Comparison of ENCODE assay signal across 27 cellular contexts in the genomic region with DNA sequence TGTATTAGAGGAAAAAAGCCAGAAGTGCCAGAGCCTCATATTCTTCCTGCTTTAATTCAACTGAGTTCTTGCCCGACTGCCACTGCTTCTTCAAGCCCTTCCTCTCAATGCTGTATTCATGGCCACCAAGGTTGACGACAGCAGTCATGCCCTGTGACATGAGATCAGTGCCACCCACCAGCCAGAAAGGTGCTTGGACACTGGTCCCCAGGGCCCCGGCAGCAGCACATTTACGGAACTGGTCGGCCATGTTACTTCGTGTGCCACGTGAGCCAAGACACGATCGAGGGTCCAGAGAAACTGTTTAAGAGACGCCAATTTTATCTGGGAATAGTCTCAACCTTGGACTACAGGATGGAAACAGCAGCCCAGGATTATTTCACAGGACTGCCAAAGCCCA.
"Had no signal": no experiment of that assay in that cellular context is flagged by ENCODE, and none has a peak within 500 bp of the region (broad histone marks: within the 10 kb centered on the region; RNA-seq: fewer than 3 reads in every experiment).

No MANE protein-coding gene starts in this region.

- H3K27me3 Mint-ChIP-seq: activated CD4-positive, alpha-beta memory T cell treated with anti-CD3 and anti-CD28 coated beads, Interleukin-2, amount 10 ng/mL, durations not matched to agents 7 days and 5 days; activated CD4-positive, alpha-beta T cell treated with anti-CD3 and anti-CD28 coated beads, Interleukin-2, amount 10 ng/mL, durations not matched to agents 7 days and 5 days; activated naive CD8-positive, alpha-beta T cell treated with anti-CD3 and anti-CD28 coated beads, Interleukin-2, amount 10 ng/mL, durations not matched to agents 7 days and 5 days; activated T-helper 17 cell treated with anti-CD3 and anti-CD28 coated beads, Interleukin-2, amount 50 U/mL, for 72 hours; brain; central memory CD8-positive, alpha-beta T cell; dendritic cell treated with granulocyte-macrophage colony-stimulating factor and Interleukin-4, amounts not matched to agents 40 ng/mL and 50 ng/mL, for 4 days had no signal

- H3K27ac Mint-ChIP-seq: activated CD4-positive, alpha-beta memory T cell treated with anti-CD3 and anti-CD28 coated beads, Interleukin-2, amount 10 ng/mL, durations not matched to agents 7 days and 5 days; activated CD4-positive, alpha-beta T cell treated with anti-CD3 and anti-CD28 coated beads, Interleukin-2, amount 10 ng/mL, durations not matched to agents 7 days and 5 days; activated naive CD8-positive, alpha-beta T cell treated with anti-CD3 and anti-CD28 coated beads, Interleukin-2, amount 10 ng/mL, durations not matched to agents 7 days and 5 days; activated T-helper 17 cell treated with anti-CD3 and anti-CD28 coated beads, Interleukin-2, amount 50 U/mL, for 72 hours; brain; dendritic cell treated with granulocyte-macrophage colony-stimulating factor and Interleukin-4, amounts not matched to agents 40 ng/mL and 50 ng/mL, for 4 days; endodermal cell; WTC11 had no signal

- H3K4me1 Mint-ChIP-seq: activated CD4-positive, alpha-beta memory T cell treated with anti-CD3 and anti-CD28 coated beads, Interleukin-2, amount 10 ng/mL, durations not matched to agents 7 days and 5 days; activated CD4-positive, alpha-beta T cell treated with anti-CD3 and anti-CD28 coated beads, Interleukin-2, amount 10 ng/mL, durations not matched to agents 7 days and 5 days; activated naive CD8-positive, alpha-beta T cell treated with anti-CD3 and anti-CD28 coated beads, Interleukin-2, amount 10 ng/mL, durations not matched to agents 7 days and 5 days; activated T-helper 17 cell treated with anti-CD3 and anti-CD28 coated beads, Interleukin-2, amount 50 U/mL, for 72 hours; central memory CD8-positive, alpha-beta T cell had no signal

- H3K27ac ChIP-seq: ascending aorta, breast epithelium, coronary artery, dorsolateral prefrontal cortex, VCaP had no signal

- H3K27me3 ChIP-seq: ascending aorta, breast epithelium, dorsolateral prefrontal cortex had no signal

- H3K4me3 Mint-ChIP-seq: activated CD4-positive, alpha-beta memory T cell treated with anti-CD3 and anti-CD28 coated beads, Interleukin-2, amount 10 ng/mL, durations not matched to agents 7 days and 5 days; activated CD4-positive, alpha-beta T cell treated with anti-CD3 and anti-CD28 coated beads, Interleukin-2, amount 10 ng/mL, durations not matched to agents 7 days and 5 days; activated naive CD8-positive, alpha-beta T cell treated with anti-CD3 and anti-CD28 coated beads, Interleukin-2, amount 10 ng/mL, durations not matched to agents 7 days and 5 days; activated T-cell treated with anti-CD3 and anti-CD28 coated beads, Interleukin-2, amount 50 U/mL, for 4 hours; activated T-helper 17 cell treated with anti-CD3 and anti-CD28 coated beads, Interleukin-2, amount 50 U/mL, for 72 hours; brain; central memory CD8-positive, alpha-beta T cell; dendritic cell treated with granulocyte-macrophage colony-stimulating factor and Interleukin-4, amounts not matched to agents 40 ng/mL and 50 ng/mL, for 4 days; endodermal cell; WTC11 had no signal

- H3K4me1 ChIP-seq: ascending aorta, breast epithelium had no signal

- H3K4me3 ChIP-seq: ascending aorta, breast epithelium, coronary artery, dorsolateral prefrontal cortex had no signal

- H3K9me3 Mint-ChIP-seq: activated CD4-positive, alpha-beta memory T cell treated with anti-CD3 and anti-CD28 coated beads, Interleukin-2, amount 10 ng/mL, durations not matched to agents 7 days and 5 days; activated CD4-positive, alpha-beta T cell treated with anti-CD3 and anti-CD28 coated beads, Interleukin-2, amount 10 ng/mL, durations not matched to agents 7 days and 5 days; activated naive CD4-positive, alpha-beta T cell treated with anti-CD3 and anti-CD28 coated beads, Interleukin-2, amount 50 U/mL, for 72 hours; activated naive CD8-positive, alpha-beta T cell treated with anti-CD3 and anti-CD28 coated beads, Interleukin-2, amount 10 ng/mL, durations not matched to agents 7 days and 5 days; activated T-cell treated with anti-CD3 and anti-CD28 coated beads, Interleukin-2, amount 50 U/mL, for 4 hours; activated T-helper 17 cell treated with anti-CD3 and anti-CD28 coated beads, Interleukin-2, amount 50 U/mL, for 72 hours; central memory CD8-positive, alpha-beta T cell; dendritic cell treated with granulocyte-macrophage colony-stimulating factor and Interleukin-4, amounts not matched to agents 40 ng/mL and 50 ng/mL, for 4 days; endodermal cell; WTC11 had no signal

- DNase-seq: activated CD4-positive, alpha-beta memory T cell treated with anti-CD3 and anti-CD28 coated beads, Interleukin-2, amount 10 ng/mL, durations not matched to agents 7 days and 5 days; activated CD4-positive, alpha-beta T cell treated with anti-CD3 and anti-CD28 coated beads for 1 hour; activated CD4-positive, alpha-beta T cell treated with anti-CD3 and anti-CD28 coated beads for 4 hours; activated CD4-positive, alpha-beta T cell treated with anti-CD3 and anti-CD28 coated beads, Interleukin-2, amount 10 ng/mL, durations not matched to agents 7 days and 5 days; activated CD4-positive, alpha-beta T cell treated with anti-CD3 and anti-CD28 coated beads, Interleukin-2, amount 50 U/mL, for 4 hours; activated CD8-positive, alpha-beta memory T cell treated with anti-CD3 and anti-CD28 coated beads, Interleukin-2, amount 50 U/mL, for 48 hours; activated effector memory CD4-positive, alpha-beta T cell treated with Interleukin-2 at 50 U/mL for 16 hours; activated gamma-delta T cell treated with Interleukin-2 at 50 U/mL for 16 hours; activated naive CD4-positive, alpha-beta T cell treated with Interleukin-2 at 50 U/mL for 16 hours; activated naive CD8-positive, alpha-beta T cell treated with anti-CD3 and anti-CD28 coated beads, Interleukin-2, amount 10 ng/mL, durations not matched to agents 7 days and 5 days; activated T-cell treated with anti-CD3 and anti-CD28 coated beads, Interleukin-2, amount 50 U/mL, for 4 hours; effector memory CD4-positive, alpha-beta T cell; endodermal cell; foreskin fibroblast; T-helper 2 cell had no signal

- FAIRE-seq: frontal cortex had no signal

- H3K9me3 ChIP-seq: ascending aorta, breast epithelium had no signal

- ATAC-seq: activated naive CD4-positive, alpha-beta T cell treated with anti-CD3 and anti-CD28 coated beads, Interleukin-2, amount 50 U/mL, for 72 hours; activated T-cell treated with anti-CD3 and anti-CD28 coated beads, Interleukin-2, amount 50 U/mL, for 4 hours; activated T-helper 17 cell treated with anti-CD3 and anti-CD28 coated beads, Interleukin-2, amount 50 U/mL, for 72 hours had no signal
